1 cellular context compared by ENCODE assay signal in the genomic region with DNA sequence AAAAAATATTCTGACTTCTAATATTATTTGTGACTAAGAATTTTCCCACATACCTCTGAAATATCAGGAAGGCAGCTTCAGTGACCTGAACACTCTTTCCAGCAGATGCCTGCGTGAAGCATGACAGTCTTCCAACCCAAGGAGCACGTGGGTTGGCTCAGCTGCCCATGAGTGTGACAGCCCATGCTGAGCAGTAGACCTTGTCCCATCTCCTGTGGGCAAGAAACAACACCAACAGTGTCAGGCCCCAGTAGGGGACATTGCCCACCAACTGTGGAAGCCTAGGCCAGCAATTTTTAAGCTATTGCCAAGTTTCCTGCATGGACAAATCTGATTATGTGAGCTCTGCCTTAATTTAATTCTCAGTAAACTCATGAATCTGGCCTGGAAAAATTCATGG.
A peak's percentile ranks its signal among the peaks of the same experiment; 100 is the strongest.
TF ChIP-seq lines count a peak whose summit lies in the region.

No MANE protein-coding gene starts in this region.

TF ChIP-seq in HEK293, 187 proteins besides CTCF, POLR2A, EP300 and RAD21 (continued from another document):
- TF ChIP-seq, protein P1, sequence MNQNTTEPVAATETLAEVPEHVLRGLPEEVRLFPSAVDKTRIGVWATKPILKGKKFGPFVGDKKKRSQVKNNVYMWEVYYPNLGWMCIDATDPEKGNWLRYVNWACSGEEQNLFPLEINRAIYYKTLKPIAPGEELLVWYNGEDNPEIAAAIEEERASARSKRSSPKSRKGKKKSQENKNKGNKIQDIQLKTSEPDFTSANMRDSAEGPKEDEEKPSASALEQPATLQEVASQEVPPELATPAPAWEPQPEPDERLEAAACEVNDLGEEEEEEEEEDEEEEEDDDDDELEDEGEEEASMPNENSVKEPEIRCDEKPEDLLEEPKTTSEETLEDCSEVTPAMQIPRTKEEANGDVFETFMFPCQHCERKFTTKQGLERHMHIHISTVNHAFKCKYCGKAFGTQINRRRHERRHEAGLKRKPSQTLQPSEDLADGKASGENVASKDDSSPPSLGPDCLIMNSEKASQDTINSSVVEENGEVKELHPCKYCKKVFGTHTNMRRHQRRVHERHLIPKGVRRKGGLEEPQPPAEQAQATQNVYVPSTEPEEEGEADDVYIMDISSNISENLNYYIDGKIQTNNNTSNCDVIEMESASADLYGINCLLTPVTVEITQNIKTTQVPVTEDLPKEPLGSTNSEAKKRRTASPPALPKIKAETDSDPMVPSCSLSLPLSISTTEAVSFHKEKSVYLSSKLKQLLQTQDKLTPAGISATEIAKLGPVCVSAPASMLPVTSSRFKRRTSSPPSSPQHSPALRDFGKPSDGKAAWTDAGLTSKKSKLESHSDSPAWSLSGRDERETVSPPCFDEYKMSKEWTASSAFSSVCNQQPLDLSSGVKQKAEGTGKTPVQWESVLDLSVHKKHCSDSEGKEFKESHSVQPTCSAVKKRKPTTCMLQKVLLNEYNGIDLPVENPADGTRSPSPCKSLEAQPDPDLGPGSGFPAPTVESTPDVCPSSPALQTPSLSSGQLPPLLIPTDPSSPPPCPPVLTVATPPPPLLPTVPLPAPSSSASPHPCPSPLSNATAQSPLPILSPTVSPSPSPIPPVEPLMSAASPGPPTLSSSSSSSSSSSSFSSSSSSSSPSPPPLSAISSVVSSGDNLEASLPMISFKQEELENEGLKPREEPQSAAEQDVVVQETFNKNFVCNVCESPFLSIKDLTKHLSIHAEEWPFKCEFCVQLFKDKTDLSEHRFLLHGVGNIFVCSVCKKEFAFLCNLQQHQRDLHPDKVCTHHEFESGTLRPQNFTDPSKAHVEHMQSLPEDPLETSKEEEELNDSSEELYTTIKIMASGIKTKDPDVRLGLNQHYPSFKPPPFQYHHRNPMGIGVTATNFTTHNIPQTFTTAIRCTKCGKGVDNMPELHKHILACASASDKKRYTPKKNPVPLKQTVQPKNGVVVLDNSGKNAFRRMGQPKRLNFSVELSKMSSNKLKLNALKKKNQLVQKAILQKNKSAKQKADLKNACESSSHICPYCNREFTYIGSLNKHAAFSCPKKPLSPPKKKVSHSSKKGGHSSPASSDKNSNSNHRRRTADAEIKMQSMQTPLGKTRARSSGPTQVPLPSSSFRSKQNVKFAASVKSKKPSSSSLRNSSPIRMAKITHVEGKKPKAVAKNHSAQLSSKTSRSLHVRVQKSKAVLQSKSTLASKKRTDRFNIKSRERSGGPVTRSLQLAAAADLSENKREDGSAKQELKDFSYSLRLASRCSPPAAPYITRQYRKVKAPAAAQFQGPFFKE (tag by site-specific recombination; IDR thresholded peaks at IDR 0.05; ENCODE audit: borderline replicate concordance), result no peak
- TF ChIP-seq KLF7 (tag by site-specific recombination; IDR thresholded peaks at IDR 0.05; ENCODE audit: borderline replicate concordance) (no peak), ZIC2 (tag by site-specific recombination; IDR thresholded peaks at IDR 0.05) (peak; percentile 72), ZNF426 (tag by site-specific recombination; IDR thresholded peaks at IDR 0.05) (no peak)
